10 cellular contexts compared by ENCODE assay signal in genomic region chr1:234924450-234925355, GRCh38.
DNase-seq lines count a peak whose midpoint lies in the region; ATAC-seq and TF ChIP-seq lines count a peak whose summit lies in the region.
"Had no signal": no experiment of that assay in that cellular context is flagged by ENCODE, and none has a peak within 500 bp of the region (broad histone marks: within the 10 kb centered on the region; RNA-seq: fewer than 3 reads in every experiment).

No MANE protein-coding gene starts in this region.

- TF ChIP-seq EP300 in transverse colon (IDR thresholded peaks at IDR 0.05; ENCODE audit: low read depth) = no peak

- H3K4me2 ChIP-seq in mammary epithelial cell (ENCODE audit: insufficient read depth, low read depth, low read length) = no peak overlapping the region

- TF ChIP-seq CTCF in mammary epithelial cell (conservative IDR thresholded peaks at IDR 0.05 in 1 of 2, IDR thresholded peaks at IDR 0.05 in 1 of 2; ENCODE audit: extremely low read depth in 1 of 2, insufficient read depth in 1 of 2, low read depth in 1 of 2, low read length in 2 of 2) = no peak
- TF ChIP-seq CTCF in transverse colon (IDR thresholded peaks at IDR 0.05) = no peak

- peak overlapping the region; percentile 60 for H3K27ac ChIP-seq in mammary epithelial cell (ENCODE audit: insufficient read depth, low read depth, low read length)
- peak overlapping the region; percentile 9 to 63 for H3K27ac ChIP-seq in mucosa of rectum (ENCODE audit: low read depth in 2 of 2, low read length in 2 of 2)
- peak overlapping the region; percentile 55 to 70 (median 57) for H3K27ac ChIP-seq in transverse colon

- no peaks in the 10 kb centered on the region for H3K9me3 Mint-ChIP-seq in activated T-cell treated with anti-CD3 and anti-CD28 coated beads, Interleukin-2, amount 50 U/mL, for 24 hours
- H3K9me3 Mint-ChIP-seq in activated T-cell treated with anti-CD3 and anti-CD28 coated beads, Interleukin-2, amount 50 U/mL, for 4 hours = no peaks in the 10 kb centered on the region

- 94% methylated on average over 16 of the region's 17 CpGs for WGBS in mammary epithelial cell (ENCODE audit: low coverage, missing lambda C conversion rate)
- WGBS in transverse colon (ENCODE audit: low coverage in 1 of 2), 2 donors = 78 to 86% methylated on average over 8 to 17 of the region's 17 CpGs

- H3K27me3 ChIP-seq in mammary epithelial cell (ENCODE audit: insufficient read depth, low read length) = no peaks in the 10 kb centered on the region
- H3K27me3 ChIP-seq in mucosa of rectum (ENCODE audit: control insufficient read depth in 2 of 2, insufficient read depth in 2 of 2, low read length in 2 of 2) = no peaks in the 10 kb centered on the region
- H3K27me3 ChIP-seq in transverse colon = no peaks in the 10 kb centered on the region

- intact Hi-C loops in mammary epithelial cell (cut with micrococcal nuclease) (loop anchor here (2.0 to 5.0 kb wide), 9 partner anchors 53 to 426 kb away; no protein-coding TSS in a partner anchor), transverse colon (cut with DNase I; ENCODE audit: low total_unique reads) (no loop called here)

- H3K9ac ChIP-seq in mammary epithelial cell (ENCODE audit: insufficient read depth, low read length) = no peak overlapping the region
- H3K9ac ChIP-seq in mucosa of rectum (ENCODE audit: low read depth in 1 of 2, low read length in 2 of 2) = no peak overlapping the region

- H3K4me3 Mint-ChIP-seq in activated T-cell treated with anti-CD3 and anti-CD28 coated beads, Interleukin-2, amount 50 U/mL, for 24 hours = no peak overlapping the region
- no peak overlapping the region for H3K4me3 Mint-ChIP-seq in activated T-cell treated with anti-CD3 and anti-CD28 coated beads, Interleukin-2, amount 50 U/mL, for 4 hours

- no peaks in the 10 kb centered on the region for H3K36me3 ChIP-seq in mammary epithelial cell (ENCODE audit: insufficient read depth, low read length)
- H3K36me3 ChIP-seq in mucosa of rectum (ENCODE audit: control insufficient read depth in 2 of 2, insufficient read depth in 2 of 2, low read length in 2 of 2) = no peaks in the 10 kb centered on the region
- H3K36me3 ChIP-seq in transverse colon = no peaks in the 10 kb centered on the region

- no peak overlapping the region for H3K27ac Mint-ChIP-seq in activated T-cell treated with anti-CD3 and anti-CD28 coated beads, Interleukin-2, amount 50 U/mL, for 24 hours

- peaks cover 48% of the 10 kb centered on the region for H3K4me1 Mint-ChIP-seq in activated T-cell treated with anti-CD3 and anti-CD28 coated beads, Interleukin-2, amount 50 U/mL, for 24 hours (ENCODE audit: low read depth)
- peaks cover 40% of the 10 kb centered on the region for H3K4me1 Mint-ChIP-seq in activated T-cell treated with anti-CD3 and anti-CD28 coated beads, Interleukin-2, amount 50 U/mL, for 4 hours (ENCODE audit: low read depth)

- ATAC-seq in activated T-cell treated with anti-CD3 and anti-CD28 coated beads, Interleukin-2, amount 50 U/mL, for 4 hours = no peak
- no peak for ATAC-seq in HG02610 (IDR thresholded peaks at IDR 0.05; ENCODE audit: unreplicated experiment)
- ATAC-seq in GM19467 (IDR thresholded peaks at IDR 0.05; ENCODE audit: unreplicated experiment) = no peak
- ATAC-seq in GM21360 (IDR thresholded peaks at IDR 0.05; ENCODE audit: unreplicated experiment) = no peak

- no peaks in the 10 kb centered on the region for H3K79me2 ChIP-seq in mammary epithelial cell (ENCODE audit: insufficient read depth, low read length)

- no peak overlapping the region for H2AFZ ChIP-seq in mammary epithelial cell (ENCODE audit: low read depth, low read length)

- in situ Hi-C loops in mammary epithelial cell (cut with MboI; ENCODE audit: low sequenced_read_pairs in 2 of 2) (no loop called here), transverse colon (cut with MboI; ENCODE audit: low pct_ligation_motif_present in 1 of 4, low pct_unique_long_range_greater_than_20kb in 1 of 4, low sequenced_read_pairs in 3 of 4) (no loop called here)

- H4K20me1 ChIP-seq in mammary epithelial cell (ENCODE audit: insufficient read depth, low read length) = no peaks in the 10 kb centered on the region

- H3K4me1 ChIP-seq in mammary epithelial cell (ENCODE audit: insufficient read depth, low read length) = peaks cover 16% of the 10 kb centered on the region
- peaks cover 10 to 12% of the 10 kb centered on the region in 2 donors for H3K4me1 ChIP-seq in mucosa of rectum (ENCODE audit: control insufficient read depth in 2 of 2, insufficient read depth in 2 of 2, low read length in 2 of 2)
- H3K4me1 ChIP-seq in transverse colon = peaks cover 6 to 20% (median 12%) of the 10 kb centered on the region in 4 donors

- CTCF ChIA-PET in mammary epithelial cell (lab: Charles Lee; ENCODE audit: low non-redundant PET) = interaction anchor here (0.8 kb wide), 1 partner anchor 87 kb away, joined by 3 read pairs; no protein-coding TSS in a partner anchor

- dilution Hi-C loops in mammary epithelial cell (cut with HindIII; ENCODE audit: low sequenced_read_pairs) = no loop called here

- H3K4me3 ChIP-seq in mammary epithelial cell (replicated peaks in 1 of 3; ENCODE audit: insufficient read depth in 1 of 3, low read depth in 2 of 3, low read length in 3 of 3) (no peak overlapping the region), mucosa of rectum (ENCODE audit: low read length in 2 of 2) (no peak overlapping the region), transverse colon (no peak overlapping the region)

- H3K27me3 Mint-ChIP-seq in activated T-cell treated with anti-CD3 and anti-CD28 coated beads, Interleukin-2, amount 50 U/mL, for 24 hours = no peaks in the 10 kb centered on the region
- no peaks in the 10 kb centered on the region for H3K27me3 Mint-ChIP-seq in activated T-cell treated with anti-CD3 and anti-CD28 coated beads, Interleukin-2, amount 50 U/mL, for 4 hours (ENCODE audit: low read depth)

- H3K9me3 ChIP-seq in mammary epithelial cell (replicated peaks; ENCODE audit: insufficient read depth, low read length) = no peaks in the 10 kb centered on the region
- no peaks in the 10 kb centered on the region for H3K9me3 ChIP-seq in mucosa of rectum (ENCODE audit: control insufficient read depth in 2 of 2, low read length in 2 of 2)
- H3K9me3 ChIP-seq in transverse colon = no peaks in the 10 kb centered on the region

- peak; percentile 25 for DNase-seq in activated T-cell treated with anti-CD3 and anti-CD28 coated beads, Interleukin-2, amount 50 U/mL, for 24 hours
- no peak for DNase-seq in activated T-cell treated with anti-CD3 and anti-CD28 coated beads, Interleukin-2, amount 50 U/mL, for 4 hours
- no peak for DNase-seq in mammary epithelial cell
- DNase-seq in transverse colon = no peak
- DNase-seq: NCI-H1417 treated with DMSO at 0.1 percent for 48 hours, SHP77 had no signal

- H3K36me3 Mint-ChIP-seq in activated T-cell treated with anti-CD3 and anti-CD28 coated beads, Interleukin-2, amount 50 U/mL, for 24 hours (ENCODE audit: low read depth) = no peaks in the 10 kb centered on the region
- no peaks in the 10 kb centered on the region for H3K36me3 Mint-ChIP-seq in activated T-cell treated with anti-CD3 and anti-CD28 coated beads, Interleukin-2, amount 50 U/mL, for 4 hours (ENCODE audit: insufficient read depth)

- no peak for TF ChIP-seq POLR2A in transverse colon (IDR thresholded peaks at IDR 0.05)

- no TSS peak for BruUV-seq in mammary epithelial cell (replicated peaks; lab: Mats Ljungman, UMichigan)
